1 cellular context compared by ENCODE assay signal in the genomic region with DNA sequence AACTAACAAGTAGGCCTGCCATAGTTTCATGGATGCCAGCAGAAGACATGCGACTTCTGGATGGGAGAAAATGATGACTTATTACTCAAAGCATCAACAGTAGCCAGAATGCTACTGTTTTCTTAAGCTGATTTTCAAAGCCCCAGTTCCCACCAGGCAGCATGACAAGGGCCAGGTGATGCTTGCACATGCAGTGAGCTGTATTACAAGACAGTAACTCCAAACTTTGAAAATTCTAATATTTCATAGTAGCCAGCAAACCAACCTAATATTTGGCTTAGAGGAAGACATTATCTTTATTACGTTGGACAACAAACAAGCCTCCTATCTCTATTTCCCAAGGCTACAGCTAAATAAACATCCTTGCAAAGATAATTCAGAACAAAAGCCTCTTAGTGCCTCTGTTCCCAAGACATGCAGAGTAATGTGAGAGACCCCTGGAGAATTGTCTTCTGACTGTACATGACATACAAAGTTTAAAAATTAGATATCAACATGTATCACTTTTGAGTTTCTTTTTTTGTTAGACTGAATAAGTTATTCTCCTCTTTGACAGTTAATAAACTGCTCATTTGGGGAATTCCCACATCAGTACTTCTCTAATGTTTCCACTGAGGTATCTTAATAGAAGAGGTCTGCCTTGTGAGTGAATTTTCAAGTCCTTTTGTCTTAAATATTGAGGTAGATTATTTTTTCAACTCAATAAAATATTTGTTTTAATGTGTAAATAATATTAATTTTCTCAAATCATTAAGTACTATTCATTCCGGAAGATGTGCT.
TF ChIP-seq lines count a peak whose summit lies in the region.

No MANE protein-coding gene starts in this region.

TF ChIP-seq in GM12878, 131 proteins besides CTCF, POLR2A, EP300 and RAD21 (continued from another document):
- TF ChIP-seq, protein P1, sequence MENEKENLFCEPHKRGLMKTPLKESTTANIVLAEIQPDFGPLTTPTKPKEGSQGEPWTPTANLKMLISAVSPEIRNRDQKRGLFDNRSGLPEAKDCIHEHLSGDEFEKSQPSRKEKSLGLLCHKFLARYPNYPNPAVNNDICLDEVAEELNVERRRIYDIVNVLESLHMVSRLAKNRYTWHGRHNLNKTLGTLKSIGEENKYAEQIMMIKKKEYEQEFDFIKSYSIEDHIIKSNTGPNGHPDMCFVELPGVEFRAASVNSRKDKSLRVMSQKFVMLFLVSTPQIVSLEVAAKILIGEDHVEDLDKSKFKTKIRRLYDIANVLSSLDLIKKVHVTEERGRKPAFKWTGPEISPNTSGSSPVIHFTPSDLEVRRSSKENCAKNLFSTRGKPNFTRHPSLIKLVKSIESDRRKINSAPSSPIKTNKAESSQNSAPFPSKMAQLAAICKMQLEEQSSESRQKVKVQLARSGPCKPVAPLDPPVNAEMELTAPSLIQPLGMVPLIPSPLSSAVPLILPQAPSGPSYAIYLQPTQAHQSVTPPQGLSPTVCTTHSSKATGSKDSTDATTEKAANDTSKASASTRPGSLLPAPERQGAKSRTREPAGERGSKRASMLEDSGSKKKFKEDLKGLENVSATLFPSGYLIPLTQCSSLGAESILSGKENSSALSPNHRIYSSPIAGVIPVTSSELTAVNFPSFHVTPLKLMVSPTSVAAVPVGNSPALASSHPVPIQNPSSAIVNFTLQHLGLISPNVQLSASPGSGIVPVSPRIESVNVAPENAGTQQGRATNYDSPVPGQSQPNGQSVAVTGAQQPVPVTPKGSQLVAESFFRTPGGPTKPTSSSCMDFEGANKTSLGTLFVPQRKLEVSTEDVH (IDR thresholded peaks at IDR 0.05; ENCODE audit: low read depth, partially characterized antibody) = no peak
- no peak for TF ChIP-seq SPI1 (IDR thresholded peaks at IDR 0.05; ENCODE audit: borderline replicate concordance, insufficient read depth, low read depth, low read length)
- TF ChIP-seq, protein P2, sequence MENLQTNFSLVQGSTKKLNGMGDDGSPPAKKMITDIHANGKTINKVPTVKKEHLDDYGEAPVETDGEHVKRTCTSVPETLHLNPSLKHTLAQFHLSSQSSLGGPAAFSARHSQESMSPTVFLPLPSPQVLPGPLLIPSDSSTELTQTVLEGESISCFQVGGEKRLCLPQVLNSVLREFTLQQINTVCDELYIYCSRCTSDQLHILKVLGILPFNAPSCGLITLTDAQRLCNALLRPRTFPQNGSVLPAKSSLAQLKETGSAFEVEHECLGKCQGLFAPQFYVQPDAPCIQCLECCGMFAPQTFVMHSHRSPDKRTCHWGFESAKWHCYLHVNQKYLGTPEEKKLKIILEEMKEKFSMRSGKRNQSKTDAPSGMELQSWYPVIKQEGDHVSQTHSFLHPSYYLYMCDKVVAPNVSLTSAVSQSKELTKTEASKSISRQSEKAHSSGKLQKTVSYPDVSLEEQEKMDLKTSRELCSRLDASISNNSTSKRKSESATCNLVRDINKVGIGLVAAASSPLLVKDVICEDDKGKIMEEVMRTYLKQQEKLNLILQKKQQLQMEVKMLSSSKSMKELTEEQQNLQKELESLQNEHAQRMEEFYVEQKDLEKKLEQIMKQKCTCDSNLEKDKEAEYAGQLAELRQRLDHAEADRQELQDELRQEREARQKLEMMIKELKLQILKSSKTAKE (IDR thresholded peaks at IDR 0.05; ENCODE audit: low read depth, poor library complexity, severe bottlenecking) = no peak
